In the genomic region with DNA sequence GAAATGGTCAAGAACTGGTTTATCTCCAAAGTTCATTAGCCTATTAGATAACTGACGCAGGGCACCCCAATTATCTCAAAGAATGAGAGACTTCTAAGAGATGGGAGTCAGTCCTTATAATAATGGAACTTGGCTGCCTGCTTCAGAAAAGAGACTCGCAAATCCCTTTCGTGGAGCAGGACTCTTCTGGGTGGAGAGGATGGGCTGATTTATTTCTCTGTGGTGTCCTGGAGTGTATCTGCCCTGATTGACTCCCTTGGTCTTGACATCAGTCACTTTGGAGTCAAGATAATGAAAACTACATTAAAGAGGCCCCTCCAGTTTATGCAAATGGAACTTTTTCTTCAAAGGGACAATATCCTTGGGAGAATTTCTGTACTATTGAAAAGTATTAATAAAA, we compare ENCODE assay signal across 25 cellular contexts.
"Had no signal": no experiment of that assay in that cellular context is flagged by ENCODE, and none has a peak within 500 bp of the region (broad histone marks: within the 10 kb centered on the region; RNA-seq: fewer than 3 reads in every experiment).

No MANE protein-coding gene starts in this region.

- DNase-seq: activated CD4-positive, alpha-beta memory T cell treated with anti-CD3 and anti-CD28 coated beads for 36 hours; activated CD4-positive, alpha-beta T cell treated with anti-CD3 and anti-CD28 coated beads for 36 hours; activated CD4-positive, alpha-beta T cell treated with anti-CD3 and anti-CD28 coated beads, Interleukin-2, amount 10 ng/mL, durations not matched to agents 24 days and 14 days; activated CD4-positive, CD25-positive, alpha-beta regulatory T cell; activated CD4-positive, CD25-positive, alpha-beta regulatory T cell treated with anti-CD3 and anti-CD28 coated beads, Interleukin-2, amount 50 U/mL, for 72 hours; activated CD8-positive, alpha-beta memory T cell treated with anti-CD3 and anti-CD28 coated beads, Interleukin-2, amount 10 ng/mL, durations not matched to agents 7 days and 5 days; activated CD8-positive, alpha-beta memory T cell treated with anti-CD3 and anti-CD28 coated beads, Interleukin-2, amount 50 U/mL, for 4 hours; activated CD8-positive, alpha-beta T cell treated with anti-CD3 and anti-CD28 coated beads, Interleukin-2, amount 10 ng/mL, durations not matched to agents 7 days and 5 days; activated gamma-delta T cell; activated naive CD4-positive, alpha-beta T cell; activated naive CD4-positive, alpha-beta T cell treated with anti-CD3 and anti-CD28 coated beads, Interleukin-2, amount 10 ng/mL, durations not matched to agents 7 days and 5 days; activated naive CD8-positive, alpha-beta T cell treated with anti-CD3 and anti-CD28 coated beads, Interleukin-2, amount 10 ng/mL, durations not matched to agents 7 days and 5 days; activated T-cell treated with anti-CD3 and anti-CD28 coated beads, Interleukin-2, amount 50 U/mL, for 1 hour; activated T-cell treated with anti-CD3 and anti-CD28 coated beads, Interleukin-2, amount 50 U/mL, for 48 hours; brain microvascular endothelial cell; dorsolateral prefrontal cortex; effector memory CD4-positive, alpha-beta T cell; endodermal cell; foreskin fibroblast; head of caudate nucleus; T-helper 2 cell had no signal

- ATAC-seq: activated CD4-positive, alpha-beta T cell treated with anti-CD3 and anti-CD28 coated beads for 36 hours; activated CD8-positive, alpha-beta memory T cell treated with anti-CD3 and anti-CD28 coated beads, Interleukin-2, amount 10 ng/mL, durations not matched to agents 7 days and 5 days; activated CD8-positive, alpha-beta T cell treated with anti-CD3 and anti-CD28 coated beads, Interleukin-2, amount 10 ng/mL, durations not matched to agents 7 days and 5 days; activated naive CD4-positive, alpha-beta T cell treated with anti-CD3 and anti-CD28 coated beads, Interleukin-2, amount 50 U/mL, for 72 hours; esophagus mucosa had no signal

- H3K9me3 ChIP-seq: ascending aorta had no signal

- H3K4me1 ChIP-seq: ascending aorta had no signal

- H3K27me3 ChIP-seq: ascending aorta, brain microvascular endothelial cell, dorsolateral prefrontal cortex had no signal

- H3K4me3 ChIP-seq: coronary artery, dorsolateral prefrontal cortex had no signal

- H3K27ac ChIP-seq: ascending aorta, brain microvascular endothelial cell, coronary artery, dorsolateral prefrontal cortex had no signal

- H3K36me3 ChIP-seq: ascending aorta, brain microvascular endothelial cell had no signal
